Comparison of ENCODE assay signal across 8 cellular contexts in genomic region chr19:3035542-3036118, GRCh38. TPM values are rescaled to one million over a fixed set of nuclear protein-coding genes. Genes with fewer than 3 reads are reported as not detected.
DNase-seq lines count a peak whose midpoint lies in the region; ATAC-seq and TF ChIP-seq lines count a peak whose summit lies in the region.

No MANE protein-coding gene starts in this region.

- no peaks in the 10 kb centered on the region for H3K36me3 Mint-ChIP-seq in activated CD4-positive, alpha-beta T cell treated with anti-CD3 and anti-CD28 coated beads, Interleukin-2, amount 10 ng/mL, durations not matched to agents 24 days and 14 days (ENCODE audit: low read depth)

- DNase-seq in BE2C (peak; percentile 99), NCI-H526 (lab: John Stamatoyannopoulos, UW) (peak; percentile 94 to 96), coronary artery (ENCODE audit: low spot score) (peak; percentile 99)
- peak; percentile 99 for DNase-seq in activated CD4-positive, alpha-beta T cell treated with anti-CD3 and anti-CD28 coated beads, Interleukin-2, amount 10 ng/mL, durations not matched to agents 24 days and 14 days
- peak; percentile 84 to 94 (median 92) for DNase-seq in stimulated activated CD4-positive, alpha-beta T cell treated with anti-CD3 and anti-CD28 coated beads, Interleukin-1b, Interleukin-23, amount 100 ng/mL, for 24 hours (ENCODE audit: low read depth in 4 of 4, low spot score in 1 of 4)

- H3K4me3 Mint-ChIP-seq in activated CD4-positive, alpha-beta T cell treated with anti-CD3 and anti-CD28 coated beads, Interleukin-2, amount 10 ng/mL, durations not matched to agents 24 days and 14 days = peak overlapping the region; percentile 86

- H3K27me3 Mint-ChIP-seq in activated CD4-positive, alpha-beta T cell treated with anti-CD3 and anti-CD28 coated beads, Interleukin-2, amount 10 ng/mL, durations not matched to agents 24 days and 14 days = peaks cover 31% of the 10 kb centered on the region

- no peaks in the 10 kb centered on the region for H3K36me3 ChIP-seq in BE2C

- H3K4me1 ChIP-seq in BE2C = peaks cover 9% of the 10 kb centered on the region

- H3K27me3 ChIP-seq in BE2C = no peaks in the 10 kb centered on the region
- no peaks in the 10 kb centered on the region for H3K27me3 ChIP-seq in layer of hippocampus (ENCODE audit: control insufficient read depth, insufficient read depth, low read length)

- TF ChIP-seq CTCF in BE2C (IDR thresholded peaks at IDR 0.05; ENCODE audit: low read depth, low read length) = no peak
- TF ChIP-seq CTCF in coronary artery (IDR thresholded peaks at IDR 0.05) = no peak

- H3K4me1 Mint-ChIP-seq in activated CD4-positive, alpha-beta T cell treated with anti-CD3 and anti-CD28 coated beads, Interleukin-2, amount 10 ng/mL, durations not matched to agents 24 days and 14 days = peaks cover 23% of the 10 kb centered on the region

- H3K27ac Mint-ChIP-seq in activated CD4-positive, alpha-beta T cell treated with anti-CD3 and anti-CD28 coated beads, Interleukin-2, amount 10 ng/mL, durations not matched to agents 24 days and 14 days = peak overlapping the region; percentile 94

- ATAC-seq in GM19324 (IDR thresholded peaks at IDR 0.05; ENCODE audit: low FRiP score, unreplicated experiment) (peak; percentile 87), HG03460 (IDR thresholded peaks at IDR 0.05; ENCODE audit: unreplicated experiment) (peak; percentile 90)

- H3K27ac ChIP-seq in coronary artery (peak overlapping the region; percentile 85 to 93), layer of hippocampus (ENCODE audit: low read depth, low read length) (peak overlapping the region; percentile 98)

- no peaks in the 10 kb centered on the region for H3K9me3 ChIP-seq in BE2C

- intact Hi-C loops in activated CD4-positive, alpha-beta T cell treated with anti-CD3 and anti-CD28 coated beads, Interleukin-2, amount 10 ng/mL, durations not matched to agents 24 days and 14 days (cut with micrococcal nuclease) = loop anchor here (1.0 to 2.0 kb wide), 5 partner anchors 26 to 150 kb away; partner anchors contain the start of genes NCLN, S1PR4 and TLE6

- H3K9me3 Mint-ChIP-seq in activated CD4-positive, alpha-beta T cell treated with anti-CD3 and anti-CD28 coated beads, Interleukin-2, amount 10 ng/mL, durations not matched to agents 24 days and 14 days = no peaks in the 10 kb centered on the region

- H3K4me3 ChIP-seq in BE2C (ENCODE audit: low read depth, low read length) (peak overlapping the region; percentile 76), coronary artery (peak overlapping the region; percentile 72)

RNA-seq across cellular contexts. Expression of gene TLE2, which starts 6.5 kb away (rescaled TPM):
- 114 TPM for polyA plus RNA-seq in BE2C (2012; ENCODE audit: insufficient read depth, insufficient read length, low read depth)
- total RNA-seq in activated CD4-positive, alpha-beta T cell treated with anti-CD3 and anti-CD28 coated beads, Interleukin-2, amount 10 ng/mL, durations not matched to agents 24 days and 14 days = 1.4 and 2.3 TPM in 2 replicates

RNA-seq across cellular contexts. Expression of gene TLE5, which starts 26.7 kb away (rescaled TPM):
- 1,091 TPM for polyA plus RNA-seq in BE2C (2012; ENCODE audit: insufficient read depth, insufficient read length, low read depth)
- total RNA-seq in activated CD4-positive, alpha-beta T cell treated with anti-CD3 and anti-CD28 coated beads, Interleukin-2, amount 10 ng/mL, durations not matched to agents 24 days and 14 days = 380 and 392 TPM in 2 replicates

RNA-seq across cellular contexts. Expression of gene TLE6, which starts 58.3 kb away (rescaled TPM):
- polyA plus RNA-seq in BE2C (2012; ENCODE audit: insufficient read depth, insufficient read length, low read depth) = 5.9 TPM
- 1.1 and 1.3 TPM in 2 replicates for total RNA-seq in activated CD4-positive, alpha-beta T cell treated with anti-CD3 and anti-CD28 coated beads, Interleukin-2, amount 10 ng/mL, durations not matched to agents 24 days and 14 days

RNA-seq across cellular contexts. Expression of gene GNA11, which starts 58.5 kb away (rescaled TPM):
- 180 TPM for polyA plus RNA-seq in BE2C (2012; ENCODE audit: insufficient read depth, insufficient read length, low read depth)
- 7.4 and 10.1 TPM in 2 replicates for total RNA-seq in activated CD4-positive, alpha-beta T cell treated with anti-CD3 and anti-CD28 coated beads, Interleukin-2, amount 10 ng/mL, durations not matched to agents 24 days and 14 days

Comparison
In these comparisons a context has a peak if more than half of its experiments do, and no peak if none do; other contexts are left out.
1. Peak in every context shown above with its lines: DNase-seq, ATAC-seq, H3K4me3 ChIP-seq and H3K27ac ChIP-seq.